8 cellular contexts compared by ENCODE assay signal in genomic region chr6:169427856-169428255, GRCh38.
DNase-seq lines count a peak whose midpoint lies in the region; ATAC-seq and TF ChIP-seq lines count a peak whose summit lies in the region.

No MANE protein-coding gene starts in this region.

- H3K4me3 ChIP-seq in HUES6 (ENCODE audit: low read depth, low read length) (0 out of 2 replicates have a peak overlapping the region, but pooled peaks have one; percentile 12), duodenal mucosa (ENCODE audit: low read depth in 1 of 2, low read length in 2 of 2) (no peak overlapping the region), lower lobe of right lung (no peak overlapping the region), thyroid gland (replicated peaks in 1 of 3) (no peak overlapping the region)

- H3K9me3 ChIP-seq in HUES6 (ENCODE audit: control insufficient read depth, insufficient read depth, low read depth, low read length) (peaks cover 52% of the 10 kb centered on the region), duodenal mucosa (ENCODE audit: control insufficient read depth in 1 of 2, low read length in 2 of 2) (peaks cover 18 to 29% of the 10 kb centered on the region in 2 donors), lower lobe of right lung (peaks cover 16% of the 10 kb centered on the region), thyroid gland (no peaks in the 10 kb centered on the region)

- ATAC-seq in lower lobe of right lung (peak in 1 of 2 donors; percentile 31), HG03025 (IDR thresholded peaks at IDR 0.05; ENCODE audit: low FRiP score, unreplicated experiment) (no peak)

- 39 to 52% methylated on average over 11 of the region's 11 CpGs for WGBS in thyroid gland, 2 donors

- H3K36me3 ChIP-seq in HUES6 (ENCODE audit: control insufficient read depth, insufficient read depth, low read length) = peaks cover 5% of the 10 kb centered on the region; the same call in 1 of the 2 replicates
- no peaks in the 10 kb centered on the region for H3K36me3 ChIP-seq in duodenal mucosa (ENCODE audit: control insufficient read depth in 1 of 2, insufficient read depth in 2 of 2, low read length in 2 of 2)
- H3K36me3 ChIP-seq in lower lobe of right lung = no peaks in the 10 kb centered on the region
- H3K36me3 ChIP-seq in thyroid gland = no peaks in the 10 kb centered on the region

- no peaks in the 10 kb centered on the region; the same call in 1 of the 2 replicates for H3K27me3 ChIP-seq in HUES6 (ENCODE audit: control insufficient read depth, insufficient read depth, low read length)
- H3K27me3 ChIP-seq in duodenal mucosa (ENCODE audit: control insufficient read depth in 1 of 2, insufficient read depth in 2 of 2, low read length in 2 of 2) = no peaks in the 10 kb centered on the region
- no peaks in the 10 kb centered on the region for H3K27me3 ChIP-seq in lower lobe of right lung (ENCODE audit: low read depth)
- no peaks in the 10 kb centered on the region for H3K27me3 ChIP-seq in thyroid gland

- TF ChIP-seq POLR2A in thyroid gland (IDR thresholded peaks at IDR 0.05) = no peak

- H3K9ac ChIP-seq in HUES6 (ENCODE audit: low read length) (peak overlapping the region; percentile 61), duodenal mucosa (ENCODE audit: low read depth in 1 of 2, low read length in 2 of 2) (no peak overlapping the region)

- H3K4me1 Mint-ChIP-seq in activated T-helper 2 cell treated with anti-CD3 and anti-CD28 coated beads, Interferon-gamma antibody, Interleukin-2, Interleukin-4, amounts not matched to agents 10 μg/mL and 5 μg/mL and 100 μg/mL, durations not matched to agents 14 hours and 24 hours and 36 hours (ENCODE audit: low read depth) = no peaks in the 10 kb centered on the region

- H3K4me3 Mint-ChIP-seq in activated T-helper 2 cell treated with anti-CD3 and anti-CD28 coated beads, Interferon-gamma antibody, Interleukin-2, Interleukin-4, amounts not matched to agents 10 μg/mL and 5 μg/mL and 100 μg/mL, durations not matched to agents 14 hours and 24 hours and 36 hours (ENCODE audit: low read depth) = no peak overlapping the region

- TF ChIP-seq CTCF in lower lobe of right lung (IDR thresholded peaks at IDR 0.05) (no peak), thyroid gland (IDR thresholded peaks at IDR 0.05) (no peak)

- H3K27me3 Mint-ChIP-seq in activated T-helper 2 cell treated with anti-CD3 and anti-CD28 coated beads, Interferon-gamma antibody, Interleukin-2, Interleukin-4, amounts not matched to agents 10 μg/mL and 5 μg/mL and 100 μg/mL, durations not matched to agents 14 hours and 24 hours and 36 hours (ENCODE audit: low read depth) = no peaks in the 10 kb centered on the region

- H3K36me3 Mint-ChIP-seq in activated T-helper 2 cell treated with anti-CD3 and anti-CD28 coated beads, Interferon-gamma antibody, Interleukin-2, Interleukin-4, amounts not matched to agents 10 μg/mL and 5 μg/mL and 100 μg/mL, durations not matched to agents 14 hours and 24 hours and 36 hours (ENCODE audit: low read depth) = no peaks in the 10 kb centered on the region

- H3K9me3 Mint-ChIP-seq in activated T-helper 2 cell treated with anti-CD3 and anti-CD28 coated beads, Interferon-gamma antibody, Interleukin-2, Interleukin-4, amounts not matched to agents 10 μg/mL and 5 μg/mL and 100 μg/mL, durations not matched to agents 14 hours and 24 hours and 36 hours = peaks cover 26% of the 10 kb centered on the region

- H3K4me1 ChIP-seq in HUES6 (ENCODE audit: control insufficient read depth, insufficient read depth, low read length) (peaks cover 21% of the 10 kb centered on the region), duodenal mucosa (ENCODE audit: control insufficient read depth in 1 of 2, insufficient read depth in 2 of 2, low read length in 2 of 2) (no peaks in the 10 kb centered on the region), lower lobe of right lung (no peaks in the 10 kb centered on the region), thyroid gland (peaks cover 0 to 15% of the 10 kb centered on the region in 2 donors)

- intact Hi-C loops in lower lobe of right lung (cut with DNase I) (no loop called here), thyroid gland (cut with DNase I) (no loop called here)
- intact Hi-C loops in activated T-helper 2 cell treated with anti-CD3 and anti-CD28 coated beads, Interferon-gamma antibody, Interleukin-2, Interleukin-4, amounts not matched to agents 10 μg/mL and 5 μg/mL and 100 μg/mL, durations not matched to agents 14 hours and 24 hours and 36 hours (cut with micrococcal nuclease) = no loop called here

- H3K27ac ChIP-seq in HUES6 (ENCODE audit: low read depth, low read length) (peak overlapping the region; percentile 60; the same call in 1 of the 2 replicates), duodenal mucosa (ENCODE audit: low read depth, low read length) (peak overlapping the region; percentile 20), lower lobe of right lung (peak overlapping the region; percentile 64), thyroid gland (peak overlapping the region; percentile 55 to 68 (median 57))

- no peak overlapping the region for H3K27ac Mint-ChIP-seq in activated T-helper 2 cell treated with anti-CD3 and anti-CD28 coated beads, Interferon-gamma antibody, Interleukin-2, Interleukin-4, amounts not matched to agents 10 μg/mL and 5 μg/mL and 100 μg/mL, durations not matched to agents 14 hours and 24 hours and 36 hours

- DNase-seq in lower lobe of right lung = no peak
- no peak for DNase-seq in thyroid gland
- DNase-seq in activated T-helper 2 cell treated with anti-CD3 and anti-CD28 coated beads, Interferon-gamma antibody, Interleukin-2, Interleukin-4, amounts not matched to agents 10 μg/mL and 5 μg/mL and 100 μg/mL, durations not matched to agents 14 hours and 24 hours and 36 hours (ENCODE audit: low spot score) = no peak
- no peak for DNase-seq in CD1c-positive myeloid dendritic cell (ENCODE audit: extremely low spot score)
- no peak for DNase-seq in putamen (ENCODE audit: low spot score)
